ENCODE assay signal across 27 cellular contexts in the genomic region with DNA sequence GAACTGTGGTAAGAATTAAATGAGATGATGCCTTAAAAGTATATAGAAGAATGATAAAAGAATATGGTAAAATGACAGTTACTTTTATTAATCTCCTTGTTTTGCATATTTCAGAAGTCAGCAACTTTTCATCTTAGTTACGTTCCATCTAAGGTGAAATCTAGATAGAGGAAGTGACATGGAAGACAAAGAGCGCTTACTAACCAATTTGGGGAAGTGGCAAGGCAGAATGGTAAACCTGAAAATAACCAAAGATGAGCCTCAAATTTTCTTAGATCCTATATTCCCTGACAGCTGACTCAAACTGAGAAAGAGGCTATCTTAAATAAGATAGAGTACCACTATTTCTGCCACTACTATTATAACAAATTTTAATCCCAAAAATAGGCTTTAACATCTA. TPM values are rescaled to one million over a fixed set of nuclear protein-coding genes. Genes with fewer than 3 reads are reported as not detected.
DNase-seq lines count a peak whose midpoint lies in the region; ATAC-seq and TF ChIP-seq lines count a peak whose summit lies in the region.
"Had no signal": no experiment of that assay in that cellular context is flagged by ENCODE, and none has a peak within 500 bp of the region (broad histone marks: within the 10 kb centered on the region; RNA-seq: fewer than 3 reads in every experiment).

No MANE protein-coding gene starts in this region.

- no peak overlapping the region for H3K4me2 ChIP-seq in hepatocyte
- H3K4me2 ChIP-seq: BLaER1 treated with 17β-estradiol and CSF1 and Interleukin-3, amounts not matched to agents 10 nM and 100 nM had no signal

- no peaks in the 10 kb centered on the region for H3K36me3 ChIP-seq in hepatocyte (replicated peaks; ENCODE audit: insufficient read depth, low read depth)
- no peaks in the 10 kb centered on the region for H3K36me3 ChIP-seq in adrenal gland (replicated peaks in 1 of 2)
- H3K36me3 ChIP-seq: ascending aorta; BLaER1 treated with 17β-estradiol and CSF1 and Interleukin-3, amounts not matched to agents 10 nM and 100 nM; gastrocnemius medialis; right atrium auricular region; thoracic aorta had no signal

- H3K4me3 ChIP-seq in hepatocyte (no peak overlapping the region), adrenal gland (no peak overlapping the region)
- H3K4me3 ChIP-seq: ascending aorta; BLaER1 treated with 17β-estradiol and CSF1 and Interleukin-3, amounts not matched to agents 10 nM and 100 nM; gastrocnemius medialis; right atrium auricular region; thoracic aorta had no signal

- no peak overlapping the region for H2AFZ ChIP-seq in hepatocyte

- H3K4me1 ChIP-seq in hepatocyte (ENCODE audit: insufficient read depth): no peaks in the 10 kb centered on the region
- no peaks in the 10 kb centered on the region for H3K4me1 ChIP-seq in adrenal gland (replicated peaks in 1 of 2)
- H3K4me1 ChIP-seq: ascending aorta; BLaER1 treated with 17β-estradiol and CSF1 and Interleukin-3, amounts not matched to agents 10 nM and 100 nM; gastrocnemius medialis; right atrium auricular region had no signal

- H3K27ac ChIP-seq in hepatocyte (no peak overlapping the region), adrenal gland (no peak overlapping the region)
- H3K27ac ChIP-seq: ascending aorta; BLaER1 treated with 17β-estradiol and CSF1 and Interleukin-3, amounts not matched to agents 10 nM and 100 nM; gastrocnemius medialis; right atrium auricular region; thoracic aorta; VCaP had no signal

- WGBS in hepatocyte (ENCODE audit: low lambda C conversion rate, missing lambda C conversion rate): 90% methylated on average over 2 of the region's 2 CpGs
- WGBS in adrenal gland, 4 donors: 69 to 84% (median 73%) methylated on average over 2 of the region's 2 CpGs

- H3K27me3 ChIP-seq in hepatocyte: no peaks in the 10 kb centered on the region
- H3K27me3 ChIP-seq in adrenal gland: no peaks in the 10 kb centered on the region
- H3K27me3 ChIP-seq: ascending aorta; BLaER1 treated with 17β-estradiol and CSF1 and Interleukin-3, amounts not matched to agents 10 nM and 100 nM; gastrocnemius medialis; right atrium auricular region had no signal

- H4K20me1 ChIP-seq in hepatocyte (ENCODE audit: insufficient read depth, poor library complexity, severe bottlenecking): no peaks in the 10 kb centered on the region
- H4K20me1 ChIP-seq: BLaER1 treated with 17β-estradiol and CSF1 and Interleukin-3, amounts not matched to agents 10 nM and 100 nM had no signal

- H3K79me2 ChIP-seq in hepatocyte: no peaks in the 10 kb centered on the region

- TF ChIP-seq POLR2A in adrenal gland (IDR thresholded peaks at IDR 0.05): no peak

- no peaks in the 10 kb centered on the region for H3K9me2 ChIP-seq in hepatocyte (replicated peaks; ENCODE audit: insufficient read depth)

- ATAC-seq in GM18511 (IDR thresholded peaks at IDR 0.05; ENCODE audit: unreplicated experiment) (peak; percentile 62), HG02642 (IDR thresholded peaks at IDR 0.05; ENCODE audit: poor library complexity, unreplicated experiment) (peak; percentile 50), HG03565 (IDR thresholded peaks at IDR 0.05; ENCODE audit: unreplicated experiment) (peak; percentile 46), GM18519 (IDR thresholded peaks at IDR 0.05; ENCODE audit: low FRiP score, unreplicated experiment) (no peak)
- ATAC-seq: gastrocnemius medialis, HCT116 had no signal

- DNase-seq in SIG-M5 (lab: John Stamatoyannopoulos, UW) (peak; percentile 11), hepatocyte (ENCODE audit: low spot score) (no peak), adrenal gland (no peak), NCI-H1048 (lab: John Stamatoyannopoulos, UW) (no peak)
- DNase-seq: activated CD4-positive, alpha-beta T cell treated with anti-CD3 and anti-CD28 coated beads, Interleukin-2, amount 50 U/mL, for 1 hour; activated naive CD4-positive, alpha-beta T cell treated with anti-CD3 and anti-CD28 coated beads for 36 hours; Calu3; effector CD4-positive, alpha-beta T cell; gastrocnemius medialis; kidney glomerular epithelial cell; mammary epithelial cell; naive B cell; NCI-H2029; NCI-H345; stimulated activated CD4-positive, alpha-beta T cell treated with anti-CD3 and anti-CD28 coated beads, Interleukin-12 subunit alpha, Interleukin-12 subunit beta, amount 100 ng/mL, for 4 hours had no signal

- intact Hi-C loops in adrenal gland (cut with DNase I): loop anchor here in 1 of 2 donors (10.0 kb wide), 1 partner anchor 602 kb away; no protein-coding TSS in a partner anchor

- H3K9me3 ChIP-seq in hepatocyte (ENCODE audit: low read depth) (no peaks in the 10 kb centered on the region), adrenal gland (replicated peaks in 1 of 3) (no peaks in the 10 kb centered on the region)
- H3K9me3 ChIP-seq: ascending aorta; BLaER1 treated with 17β-estradiol and CSF1 and Interleukin-3, amounts not matched to agents 10 nM and 100 nM; gastrocnemius medialis; right atrium auricular region; thoracic aorta had no signal

- TF ChIP-seq CTCF in hepatocyte (IDR thresholded peaks at IDR 0.05; ENCODE audit: poor library complexity) (no peak), adrenal gland (IDR thresholded peaks at IDR 0.05) (no peak)

RNA-seq across cellular contexts. Expression of gene FGF10, which starts 52.5 kb away (rescaled TPM):
- 6.1 and 6.2 TPM in 2 replicates for total RNA-seq in hepatocyte
- 2.9 and 5.1 TPM in 2 replicates for polyA plus RNA-seq in hepatocyte
- total RNA-seq in adrenal gland: 1 to 10 TPM in 5 of 8 donors, under 1 TPM in 3; 0.18 to 2.8 (median 1.1) TPM
- polyA plus RNA-seq in adrenal gland: 1 to 10 TPM; 1.0 to 1.4 (median 1.1) TPM
- total RNA-seq: A673; activated naive CD4-positive, alpha-beta T cell treated with anti-CD3 and anti-CD28 coated beads for 36 hours; Calu3; mammary epithelial cell; RPMI7951 had no signal
- polyA plus RNA-seq: mammary epithelial cell had no signal
